18 cellular contexts compared by ENCODE assay signal in the genomic region with DNA sequence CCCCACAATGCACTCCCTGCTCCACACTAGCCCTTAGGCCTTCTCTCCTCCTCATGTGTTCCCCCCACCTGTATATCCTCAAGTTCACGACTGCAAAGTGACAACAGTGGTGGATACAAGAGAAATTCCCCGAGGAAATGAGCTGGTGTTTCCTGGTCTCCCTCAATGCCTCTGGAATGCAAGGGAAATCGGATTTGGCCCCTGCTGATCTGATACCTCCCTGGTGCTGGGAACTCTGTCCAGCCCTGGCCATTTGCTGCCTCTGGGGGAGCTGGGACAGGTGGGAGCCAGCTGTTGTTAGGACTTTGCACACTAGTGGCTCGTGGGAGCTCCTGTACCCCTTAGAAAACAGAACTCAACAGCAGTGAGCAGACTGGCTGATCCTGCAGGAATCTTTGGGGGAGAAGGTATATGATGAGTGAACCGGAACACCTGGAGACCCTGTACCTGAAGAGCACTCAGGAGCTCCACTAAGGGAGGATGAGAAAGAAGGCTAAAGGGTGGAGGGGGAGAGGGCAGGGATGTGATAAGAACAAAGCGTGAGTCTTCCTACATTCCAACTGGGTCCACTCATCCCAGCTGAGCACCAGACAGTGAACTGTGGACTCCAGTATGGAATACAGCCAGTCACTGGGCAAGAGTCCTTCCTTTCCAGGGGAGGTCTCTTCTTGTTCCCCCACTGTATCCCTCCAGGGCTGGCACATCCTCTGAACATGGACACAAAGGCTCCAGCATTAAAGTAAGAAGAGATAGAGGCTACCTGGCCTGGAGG.
A peak's percentile ranks its signal among the peaks of the same experiment; 100 is the strongest.
DNase-seq lines count a peak whose midpoint lies in the region; ATAC-seq and TF ChIP-seq lines count a peak whose summit lies in the region.
"Had no signal": no experiment of that assay in that cellular context is flagged by ENCODE, and none has a peak within 500 bp of the region (broad histone marks: within the 10 kb centered on the region; RNA-seq: fewer than 3 reads in every experiment).

No MANE protein-coding gene starts in this region.

- in situ Hi-C loops in transverse colon (cut with MboI; ENCODE audit: low pct_ligation_motif_present in 1 of 4, low pct_unique_long_range_greater_than_20kb in 1 of 4, low sequenced_read_pairs in 3 of 4): no loop called here

- no peaks in the 10 kb centered on the region for H3K36me3 ChIP-seq in transverse colon
- H3K36me3 ChIP-seq: spleen, vagina had no signal

- intact Hi-C loops in transverse colon (cut with DNase I; ENCODE audit: low total_unique reads): no loop called here

- no peak for TF ChIP-seq EP300 in transverse colon (IDR thresholded peaks at IDR 0.05; ENCODE audit: low read depth)

- H3K4me3 ChIP-seq in fibroblast of mammary gland (ENCODE audit: control insufficient read depth, low read depth, low read length) (no peak overlapping the region), transverse colon (no peak overlapping the region)
- H3K4me3 ChIP-seq: pancreas, SJSA1, spleen, vagina had no signal

- H3K27me3 ChIP-seq in transverse colon: no peaks in the 10 kb centered on the region
- H3K27me3 ChIP-seq: pancreas, SJSA1, spleen, vagina had no signal

- no peaks in the 10 kb centered on the region for H3K9me3 ChIP-seq in transverse colon
- H3K9me3 ChIP-seq: pancreas, SJSA1, spleen, vagina had no signal

- no peak overlapping the region for H3K27ac ChIP-seq in transverse colon
- H3K27ac ChIP-seq: pancreas, SJSA1, spleen, vagina had no signal

- H3K4me1 ChIP-seq in transverse colon: peaks cover 14 to 35% (median 31%) of the 10 kb centered on the region in 4 donors

- 80% methylated on average over 1 to 6 of the region's 6 CpGs for WGBS in transverse colon (ENCODE audit: low coverage in 1 of 2), 2 donors

- no peak for TF ChIP-seq POLR2A in transverse colon (IDR thresholded peaks at IDR 0.05)

- ATAC-seq in stimulated activated naive CD8-positive, alpha-beta T cell treated with anti-CD3 and anti-CD28 coated beads, Interleukin-15, Interleukin-2, amounts not matched to agents 100 U/mL and 50 U/mL, for 24 hours: no peak
- ATAC-seq in GM19395 (IDR thresholded peaks at IDR 0.05; ENCODE audit: unreplicated experiment): no peak
- ATAC-seq: stimulated activated naive CD8-positive, alpha-beta T cell treated with anti-CD3 and anti-CD28 coated beads, Interleukin-15, amount 100 ng/mL, for 72 hours had no signal

- TF ChIP-seq CTCF in fibroblast of mammary gland (conservative IDR thresholded peaks at IDR 0.05; ENCODE audit: control insufficient read depth, insufficient read depth, low read depth, low read length) (no peak), transverse colon (IDR thresholded peaks at IDR 0.05) (no peak)

- peak; percentile 71 for DNase-seq in AG20443 (ENCODE audit: low spot score)
- DNase-seq in M059J (ENCODE audit: low read depth): peak; percentile 68
- DNase-seq in fibroblast of mammary gland (ENCODE audit: low read depth): peak; percentile 56
- DNase-seq in myocyte (ENCODE audit: low read depth): peak; percentile 44
- no peak for DNase-seq in NCI-H748 (lab: John Stamatoyannopoulos, UW; ENCODE audit: unreplicated experiment)
- no peak for DNase-seq in stimulated activated naive CD8-positive, alpha-beta T cell treated with anti-CD3 and anti-CD28 coated beads, Interleukin-15, Interleukin-2, amounts not matched to agents 100 U/mL and 50 U/mL, for 24 hours
- DNase-seq in transverse colon: no peak
- DNase-seq: activated CD4-positive, alpha-beta T cell treated with anti-CD3 and anti-CD28 coated beads, Interleukin-2, amount 50 U/mL, for 4 hours; activated naive CD8-positive, alpha-beta T cell treated with anti-CD3 and anti-CD28 coated beads for 36 hours; activated T-cell treated with anti-CD3 and anti-CD28 coated beads, Interleukin-2, amount 50 U/mL, for 24 hours; effector CD8-positive, alpha-beta T cell; NCI-H1092 treated with DMSO at 0.1 percent for 48 hours; pancreas; spleen; stimulated activated naive CD8-positive, alpha-beta T cell treated with anti-CD3 and anti-CD28 coated beads, Interleukin-15, amount 100 ng/mL, for 72 hours had no signal

Comparison
In these comparisons a context has a peak if more than half of its experiments do, and no peak if none do; other contexts are left out.
1. DNase-seq: peak in AG20443 (single experiment), M059J (single experiment), fibroblast of mammary gland (single experiment) and myocyte (single experiment); none in NCI-H748 (single experiment), stimulated activated naive CD8-positive, alpha-beta T cell treated with anti-CD3 and anti-CD28 coated beads, Interleukin-15, Interleukin-2, amounts not matched to agents 100 U/mL and 50 U/mL, for 24 hours (single experiment) and transverse colon (single experiment).